In the genomic region with DNA sequence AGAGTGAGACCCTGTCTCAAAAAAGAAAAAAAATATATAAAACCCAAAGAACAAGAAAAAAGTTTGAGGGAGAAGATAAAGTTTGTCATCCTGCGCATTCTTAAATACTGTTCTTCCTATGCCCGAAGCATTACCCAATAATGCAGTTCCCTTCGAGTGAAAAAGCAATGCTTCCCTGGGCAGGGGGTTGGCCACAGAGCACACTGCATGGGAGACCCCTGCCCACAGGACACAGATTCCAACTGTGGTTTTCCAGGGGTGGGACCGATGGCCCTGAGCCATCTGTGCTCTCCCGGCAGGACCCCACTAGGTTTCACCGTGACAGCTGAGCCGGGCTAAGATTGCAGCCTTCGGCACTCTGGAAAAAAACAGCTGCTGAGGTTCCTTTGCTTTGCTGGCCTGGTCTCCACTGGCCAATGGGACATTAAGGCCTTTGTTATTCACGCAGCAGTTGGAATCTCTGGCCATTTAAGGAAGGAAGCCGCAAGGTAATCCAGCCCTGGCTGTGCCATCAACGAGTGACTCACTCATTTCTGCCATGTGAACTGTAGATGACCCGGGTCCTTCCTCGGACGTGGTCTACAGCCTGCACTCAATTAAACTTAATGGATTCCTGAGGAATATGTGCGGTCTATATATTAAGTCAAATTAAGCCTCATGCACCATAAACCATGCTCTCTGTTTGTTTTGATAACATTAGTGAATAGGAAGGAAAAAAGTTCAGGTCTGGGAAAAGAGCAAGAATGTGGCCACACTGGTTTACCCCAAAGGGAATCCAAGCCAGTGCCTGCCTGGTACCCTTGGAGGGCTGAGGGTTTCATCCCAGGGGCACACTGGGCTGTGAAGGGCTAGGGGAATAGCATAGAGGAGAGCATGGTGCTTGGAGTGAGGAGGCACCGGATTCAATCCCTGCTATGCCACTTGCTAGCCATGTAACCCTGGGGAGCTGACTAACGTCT, we compare ENCODE assay signal across 10 cellular contexts.
DNase-seq lines count a peak whose midpoint lies in the region; ATAC-seq, FAIRE-seq and TF ChIP-seq lines count a peak whose summit lies in the region.
"Had no signal": no experiment of that assay in that cellular context is flagged by ENCODE, and none has a peak within 500 bp of the region (broad histone marks: within the 10 kb centered on the region; RNA-seq: fewer than 3 reads in every experiment).

No MANE protein-coding gene starts in this region.

- POLR2A ChIA-PET in A549 (lab: Yijun Ruan, JAX) (no interaction called here), MCF 10A (lab: Yijun Ruan, JAX) (no interaction called here)
- POLR2A ChIA-PET in activated CD8-positive, alpha-beta T cell treated with anti-CD3 and anti-CD28 coated beads, Interleukin-2, amount 10 ng/mL, durations not matched to agents 7 days and 5 days (lab: Charles Lee) = no interaction called here

- TF ChIP-seq RAD21 in A549 (conservative IDR thresholded peaks at IDR 0.05 in 1 of 2, IDR thresholded peaks at IDR 0.05 in 1 of 2) = no peak

- peak; percentile 28 for FAIRE-seq in A549 (lab: Jason Lieb, UNC)

- intact Hi-C loops in MCF 10A (cut with micrococcal nuclease) = no loop called here

- H3K27me3 Mint-ChIP-seq in MCF 10A (ENCODE audit: insufficient read depth, unreplicated experiment) = no peaks in the 10 kb centered on the region
- H3K27me3 Mint-ChIP-seq in activated CD8-positive, alpha-beta T cell treated with anti-CD3 and anti-CD28 coated beads, Interleukin-2, amount 10 ng/mL, durations not matched to agents 7 days and 5 days (ENCODE audit: low read depth) = no peaks in the 10 kb centered on the region
- H3K27me3 Mint-ChIP-seq in activated CD8-positive, alpha-beta memory T cell treated with anti-CD3 and anti-CD28 coated beads, Interleukin-2, amount 10 ng/mL, durations not matched to agents 7 days and 5 days = peaks cover 2% of the 10 kb centered on the region

- H3K36me3 Mint-ChIP-seq in MCF 10A (ENCODE audit: insufficient read depth, unreplicated experiment) = no peaks in the 10 kb centered on the region
- no peaks in the 10 kb centered on the region for H3K36me3 Mint-ChIP-seq in activated CD8-positive, alpha-beta T cell treated with anti-CD3 and anti-CD28 coated beads, Interleukin-2, amount 10 ng/mL, durations not matched to agents 7 days and 5 days (ENCODE audit: low read depth)
- H3K36me3 Mint-ChIP-seq in activated CD8-positive, alpha-beta memory T cell treated with anti-CD3 and anti-CD28 coated beads, Interleukin-2, amount 10 ng/mL, durations not matched to agents 7 days and 5 days = no peaks in the 10 kb centered on the region
- H3K36me3 Mint-ChIP-seq: CD8-positive, alpha-beta T cell had no signal

- H3K9me3 Mint-ChIP-seq in MCF 10A (ENCODE audit: unreplicated experiment) = no peaks in the 10 kb centered on the region
- H3K9me3 Mint-ChIP-seq in activated CD8-positive, alpha-beta T cell treated with anti-CD3 and anti-CD28 coated beads, Interleukin-2, amount 10 ng/mL, durations not matched to agents 7 days and 5 days (ENCODE audit: insufficient read depth) = no peaks in the 10 kb centered on the region
- H3K9me3 Mint-ChIP-seq in activated CD8-positive, alpha-beta memory T cell treated with anti-CD3 and anti-CD28 coated beads, Interleukin-2, amount 10 ng/mL, durations not matched to agents 7 days and 5 days (ENCODE audit: low read depth) = no peaks in the 10 kb centered on the region
- H3K9me3 Mint-ChIP-seq: CD8-positive, alpha-beta T cell had no signal

- H3K4me2 ChIP-seq in A549 = peak overlapping the region; percentile 56

- peak; percentile 78 to 92 for ATAC-seq in A549
- no peak for ATAC-seq in activated CD8-positive, alpha-beta T cell treated with anti-CD3 and anti-CD28 coated beads, Interleukin-2, amount 10 ng/mL, durations not matched to agents 7 days and 5 days
- no peak for ATAC-seq in activated CD8-positive, alpha-beta memory T cell treated with anti-CD3 and anti-CD28 coated beads, Interleukin-2, amount 10 ng/mL, durations not matched to agents 7 days and 5 days
- ATAC-seq: CD8-positive, alpha-beta T cell had no signal

- TF ChIP-seq CTCF in A549 (IDR thresholded peaks at IDR 0.05) (no peak), MCF 10A (IDR thresholded peaks at IDR 0.05; ENCODE audit: unreplicated experiment) (no peak), GM20000 (IDR thresholded peaks at IDR 0.05; ENCODE audit: extremely low read depth, missing control alignments) (no peak)

- no peak overlapping the region for H3K4me3 ChIP-seq in A549

- DNase-seq in A549 (ENCODE audit: low read depth in 1 of 2, low spot score in 1 of 2) = peak; percentile 57 to 86
- peak; percentile 55 for DNase-seq in HS-27A (ENCODE audit: low read depth)
- peak; percentile 97 for DNase-seq in MCF 10A (ENCODE audit: unreplicated experiment)
- DNase-seq in iris pigment epithelial cell (ENCODE audit: low read depth) = peak; percentile 99
- DNase-seq in activated CD8-positive, alpha-beta T cell treated with anti-CD3 and anti-CD28 coated beads, Interleukin-2, amount 10 ng/mL, durations not matched to agents 7 days and 5 days = no peak
- no peak for DNase-seq in medulla oblongata (ENCODE audit: extremely low spot score)
- no peak for DNase-seq in activated CD8-positive, alpha-beta memory T cell treated with anti-CD3 and anti-CD28 coated beads, Interleukin-2, amount 10 ng/mL, durations not matched to agents 7 days and 5 days
- DNase-seq in GM20000 (ENCODE audit: low spot score) = no peak
- DNase-seq: CD8-positive, alpha-beta T cell; NCI-H1436 had no signal

- no peak for TF ChIP-seq POLR2A in A549 (IDR thresholded peaks at IDR 0.05; ENCODE audit: low read length)

- H3K9me3 ChIP-seq in A549 = peaks cover 3% of the 10 kb centered on the region; the same call in 2 of the 3 replicates

- peak overlapping the region; percentile 38 for H3K27ac Mint-ChIP-seq in MCF 10A (ENCODE audit: low read depth, unreplicated experiment)
- no peak overlapping the region for H3K27ac Mint-ChIP-seq in activated CD8-positive, alpha-beta T cell treated with anti-CD3 and anti-CD28 coated beads, Interleukin-2, amount 10 ng/mL, durations not matched to agents 7 days and 5 days
- no peak overlapping the region for H3K27ac Mint-ChIP-seq in activated CD8-positive, alpha-beta memory T cell treated with anti-CD3 and anti-CD28 coated beads, Interleukin-2, amount 10 ng/mL, durations not matched to agents 7 days and 5 days
- H3K27ac Mint-ChIP-seq: CD8-positive, alpha-beta T cell had no signal

- H3K4me3 Mint-ChIP-seq in MCF 10A (ENCODE audit: unreplicated experiment) = no peak overlapping the region
- H3K4me3 Mint-ChIP-seq in activated CD8-positive, alpha-beta T cell treated with anti-CD3 and anti-CD28 coated beads, Interleukin-2, amount 10 ng/mL, durations not matched to agents 7 days and 5 days = no peak overlapping the region
- no peak overlapping the region for H3K4me3 Mint-ChIP-seq in activated CD8-positive, alpha-beta memory T cell treated with anti-CD3 and anti-CD28 coated beads, Interleukin-2, amount 10 ng/mL, durations not matched to agents 7 days and 5 days
- H3K4me3 Mint-ChIP-seq: CD8-positive, alpha-beta T cell had no signal

- WGBS in A549 (ENCODE audit: missing lambda C conversion rate) = 50% methylated on average over 15 of the region's 17 CpGs

- TF ChIP-seq EP300 in A549 (IDR thresholded peaks at IDR 0.05) = no peak

- BruUV-seq in MCF 10A (replicated peaks; lab: Mats Ljungman, UMichigan) = no TSS peak

- H3K4me1 Mint-ChIP-seq in MCF 10A (ENCODE audit: insufficient read depth, unreplicated experiment) = peaks cover 15% of the 10 kb centered on the region
- H3K4me1 Mint-ChIP-seq in activated CD8-positive, alpha-beta T cell treated with anti-CD3 and anti-CD28 coated beads, Interleukin-2, amount 10 ng/mL, durations not matched to agents 7 days and 5 days (ENCODE audit: low read depth) = no peaks in the 10 kb centered on the region
- H3K4me1 Mint-ChIP-seq in activated CD8-positive, alpha-beta memory T cell treated with anti-CD3 and anti-CD28 coated beads, Interleukin-2, amount 10 ng/mL, durations not matched to agents 7 days and 5 days = no peaks in the 10 kb centered on the region

- peak overlapping the region; percentile 75 to 87 for H3K27ac ChIP-seq in A549

- peaks cover 13% of the 10 kb centered on the region for H3K4me1 ChIP-seq in A549

- CTCF ChIA-PET in A549 (lab: Yijun Ruan, JAX) (interaction anchor here (1.3 kb wide), 1 partner anchor 167 kb away, joined by 4 read pairs; no protein-coding TSS in a partner anchor), MCF 10A (lab: Yijun Ruan, JAX) (interaction anchor here (2.9 kb wide), 1 partner anchor 25 kb away, joined by 11 read pairs; no protein-coding TSS in a partner anchor)
- CTCF ChIA-PET in activated CD8-positive, alpha-beta T cell treated with anti-CD3 and anti-CD28 coated beads, Interleukin-2, amount 10 ng/mL, durations not matched to agents 7 days and 5 days (lab: Charles Lee) = interaction anchor here (0.7 kb wide), 1 partner anchor 85 kb away, joined by 3 read pairs; no protein-coding TSS in a partner anchor
- CTCF ChIA-PET in activated CD8-positive, alpha-beta memory T cell treated with anti-CD3 and anti-CD28 coated beads, Interleukin-2, amount 10 ng/mL, durations not matched to agents 7 days and 5 days (lab: Charles Lee) = no interaction called here

TF ChIP-seq in A549, 52 proteins besides CTCF, POLR2A, EP300 and RAD21 (continues in another document):
- TF ChIP-seq MAFK (IDR thresholded peaks at IDR 0.05; ENCODE audit: partially characterized antibody) = no peak
- TF ChIP-seq, protein P1, sequence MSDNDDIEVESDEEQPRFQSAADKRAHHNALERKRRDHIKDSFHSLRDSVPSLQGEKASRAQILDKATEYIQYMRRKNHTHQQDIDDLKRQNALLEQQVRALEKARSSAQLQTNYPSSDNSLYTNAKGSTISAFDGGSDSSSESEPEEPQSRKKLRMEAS (IDR thresholded peaks at IDR 0.05) = peak; percentile 60
- TF ChIP-seq FOSL2 (IDR thresholded peaks at IDR 0.05) = no peak; the same call in 1 of the 2 replicates
- TF ChIP-seq FOSL2 (CRISPR knock-in tag; IDR thresholded peaks at IDR 0.05) = peak; percentile 63; the same call in 1 of the 2 replicates
- no peak for TF ChIP-seq EHF (CRISPR knock-in tag; IDR thresholded peaks at IDR 0.05)
- no peak for TF ChIP-seq NFE2L2 (conservative IDR thresholded peaks at IDR 0.05; ENCODE audit: low read length)
- TF ChIP-seq, protein P2, sequence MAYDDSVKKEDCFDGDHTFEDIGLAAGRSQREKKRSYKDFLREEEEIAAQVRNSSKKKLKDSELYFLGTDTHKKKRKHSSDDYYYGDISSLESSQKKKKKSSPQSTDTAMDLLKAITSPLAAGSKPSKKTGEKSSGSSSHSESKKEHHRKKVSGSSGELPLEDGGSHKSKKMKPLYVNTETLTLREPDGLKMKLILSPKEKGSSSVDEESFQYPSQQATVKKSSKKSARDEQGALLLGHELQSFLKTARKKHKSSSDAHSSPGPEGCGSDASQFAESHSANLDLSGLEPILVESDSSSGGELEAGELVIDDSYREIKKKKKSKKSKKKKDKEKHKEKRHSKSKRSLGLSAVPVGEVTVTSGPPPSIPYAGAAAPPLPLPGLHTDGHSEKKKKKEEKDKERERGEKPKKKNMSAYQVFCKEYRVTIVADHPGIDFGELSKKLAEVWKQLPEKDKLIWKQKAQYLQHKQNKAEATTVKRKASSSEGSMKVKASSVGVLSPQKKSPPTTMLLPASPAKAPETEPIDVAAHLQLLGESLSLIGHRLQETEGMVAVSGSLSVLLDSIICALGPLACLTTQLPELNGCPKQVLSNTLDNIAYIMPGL (CRISPR knock-in tag; IDR thresholded peaks at IDR 0.05; ENCODE audit: borderline replicate concordance) = no peak
- TF ChIP-seq NR3C1 (IDR thresholded peaks at IDR 0.05) = no peak

Comparison
In these comparisons a context has a peak if more than half of its experiments do, and no peak if none do; other contexts are left out.
1. ATAC-seq: peak in A549 (2 of 2); none in activated CD8-positive, alpha-beta T cell treated with anti-CD3 and anti-CD28 coated beads, Interleukin-2, amount 10 ng/mL, durations not matched to agents 7 days and 5 days (single experiment) and activated CD8-positive, alpha-beta memory T cell treated with anti-CD3 and anti-CD28 coated beads, Interleukin-2, amount 10 ng/mL, durations not matched to agents 7 days and 5 days (single experiment).
2. DNase-seq: peak in A549 (2 of 2), HS-27A (single experiment), MCF 10A (single experiment) and iris pigment epithelial cell (single experiment); none in activated CD8-positive, alpha-beta T cell treated with anti-CD3 and anti-CD28 coated beads, Interleukin-2, amount 10 ng/mL, durations not matched to agents 7 days and 5 days (single experiment), medulla oblongata (single experiment), activated CD8-positive, alpha-beta memory T cell treated with anti-CD3 and anti-CD28 coated beads, Interleukin-2, amount 10 ng/mL, durations not matched to agents 7 days and 5 days (single experiment) and GM20000 (single experiment).